ENCODE assay signal across 9 cellular contexts in genomic region chr9:74499111-74499601, GRCh38. TPM values are rescaled to one million over a fixed set of nuclear protein-coding genes. Genes with fewer than 3 reads are reported as not detected.
A peak's percentile ranks its signal among the peaks of the same experiment; 100 is the strongest.
DNase-seq lines count a peak whose midpoint lies in the region; ATAC-seq and TF ChIP-seq lines count a peak whose summit lies in the region.
"Had no signal": no experiment of that assay in that cellular context is flagged by ENCODE, and none has a peak within 500 bp of the region (broad histone marks: within the 10 kb centered on the region; RNA-seq: fewer than 3 reads in every experiment).

No MANE protein-coding gene starts in this region.

- H3K4me3 ChIP-seq in iPS DF 6.9 (ENCODE audit: low read length) (peak overlapping the region; percentile 50; the same call in 1 of the 2 replicates), skin epidermis (peak overlapping the region in 4 of 7 experiments; percentile 9 to 49 (median 35))

- no peaks in the 10 kb centered on the region for H3K4me1 ChIP-seq in iPS DF 6.9 (ENCODE audit: control insufficient read depth, insufficient read depth, low read length)

- no peak for ATAC-seq in HG02852 (IDR thresholded peaks at IDR 0.05; ENCODE audit: unreplicated experiment)

- no peaks in the 10 kb centered on the region for H3K9me3 ChIP-seq in iPS DF 6.9 (ENCODE audit: control insufficient read depth, insufficient read depth, low read length)

- WGBS in iPS DF 6.9 (ENCODE audit: insufficient coverage, insufficient read length): no CpG with 5 or more reads among the region's 19 CpGs

- H3K27ac ChIP-seq in iPS DF 6.9 (ENCODE audit: low read length) (no peak overlapping the region), skin epidermis (no peak overlapping the region)

- H3K27me3 Mint-ChIP-seq in HFFc6 (ENCODE audit: insufficient read depth): peaks cover 31% of the 10 kb centered on the region
- H3K27me3 Mint-ChIP-seq in activated T-helper 2 cell treated with anti-CD3 and anti-CD28 coated beads, Interferon-gamma antibody, Interleukin-2, Interleukin-4, amounts not matched to agents 10 μg/mL and 5 μg/mL and 100 μg/mL, durations not matched to agents 14 hours and 24 hours and 36 hours (ENCODE audit: low read depth): peaks cover 70% of the 10 kb centered on the region

- peak overlapping the region; percentile 46 for H3K4me3 Mint-ChIP-seq in HFFc6
- peak overlapping the region; percentile 50 for H3K4me3 Mint-ChIP-seq in activated T-helper 2 cell treated with anti-CD3 and anti-CD28 coated beads, Interferon-gamma antibody, Interleukin-2, Interleukin-4, amounts not matched to agents 10 μg/mL and 5 μg/mL and 100 μg/mL, durations not matched to agents 14 hours and 24 hours and 36 hours (ENCODE audit: low read depth)

- H3K4me1 Mint-ChIP-seq in HFFc6 (ENCODE audit: low read depth): peaks cover 24% of the 10 kb centered on the region
- peaks cover 34% of the 10 kb centered on the region for H3K4me1 Mint-ChIP-seq in activated T-helper 2 cell treated with anti-CD3 and anti-CD28 coated beads, Interferon-gamma antibody, Interleukin-2, Interleukin-4, amounts not matched to agents 10 μg/mL and 5 μg/mL and 100 μg/mL, durations not matched to agents 14 hours and 24 hours and 36 hours (ENCODE audit: low read depth)

- H3K9me3 Mint-ChIP-seq in HFFc6: no peaks in the 10 kb centered on the region
- H3K9me3 Mint-ChIP-seq in activated T-helper 2 cell treated with anti-CD3 and anti-CD28 coated beads, Interferon-gamma antibody, Interleukin-2, Interleukin-4, amounts not matched to agents 10 μg/mL and 5 μg/mL and 100 μg/mL, durations not matched to agents 14 hours and 24 hours and 36 hours: no peaks in the 10 kb centered on the region

- no peak overlapping the region for H3K27ac Mint-ChIP-seq in HFFc6
- no peak overlapping the region for H3K27ac Mint-ChIP-seq in activated T-helper 2 cell treated with anti-CD3 and anti-CD28 coated beads, Interferon-gamma antibody, Interleukin-2, Interleukin-4, amounts not matched to agents 10 μg/mL and 5 μg/mL and 100 μg/mL, durations not matched to agents 14 hours and 24 hours and 36 hours

- intact Hi-C loops in activated T-helper 2 cell treated with anti-CD3 and anti-CD28 coated beads, Interferon-gamma antibody, Interleukin-2, Interleukin-4, amounts not matched to agents 10 μg/mL and 5 μg/mL and 100 μg/mL, durations not matched to agents 14 hours and 24 hours and 36 hours (cut with micrococcal nuclease): loop anchor here (5.0 kb wide), 1 partner anchor 528 kb away; the partner anchor contains the start of gene CARNMT1

- H3K36me3 ChIP-seq in iPS DF 6.9 (ENCODE audit: control insufficient read depth, insufficient read depth, low read length): no peaks in the 10 kb centered on the region

- DNase-seq in HFFc6 (no peak), iPS DF 6.9 (ENCODE audit: low read depth, low spot score) (no peak), iPS-NIHi11 (ENCODE audit: low spot score) (no peak), foreskin melanocyte (no peak)
- no peak for DNase-seq in activated T-helper 2 cell treated with anti-CD3 and anti-CD28 coated beads, Interferon-gamma antibody, Interleukin-2, Interleukin-4, amounts not matched to agents 10 μg/mL and 5 μg/mL and 100 μg/mL, durations not matched to agents 14 hours and 24 hours and 36 hours (ENCODE audit: low spot score)

- no peaks in the 10 kb centered on the region for H3K36me3 Mint-ChIP-seq in HFFc6 (ENCODE audit: low read depth)
- no peaks in the 10 kb centered on the region for H3K36me3 Mint-ChIP-seq in activated T-helper 2 cell treated with anti-CD3 and anti-CD28 coated beads, Interferon-gamma antibody, Interleukin-2, Interleukin-4, amounts not matched to agents 10 μg/mL and 5 μg/mL and 100 μg/mL, durations not matched to agents 14 hours and 24 hours and 36 hours (ENCODE audit: low read depth)

- H3K27me3 ChIP-seq in iPS DF 6.9 (ENCODE audit: control insufficient read depth, insufficient read depth, low read length): peaks cover 24% of the 10 kb centered on the region; the same call in 1 of the 2 replicates

- no peak for TF ChIP-seq CTCF in HFFc6 (IDR thresholded peaks at IDR 0.05)

RNA-seq across cellular contexts. Expression of gene RORB, which starts 2.0 kb away (rescaled TPM):
- total RNA-seq in HFFc6 (2021; fragmentation: NEBNext Ultra II Directional; extraction: Animal tissue kit (Norgen Biotek cat#: 25700)): not detected
- total RNA-seq in activated T-helper 2 cell treated with anti-CD3 and anti-CD28 coated beads, Interferon-gamma antibody, Interleukin-2, Interleukin-4, amounts not matched to agents 10 μg/mL and 5 μg/mL and 100 μg/mL, durations not matched to agents 14 hours and 24 hours and 36 hours: 0.02 and 0.11 TPM in 2 replicates
- total RNA-seq: dermis microvascular lymphatic vessel endothelial cell, SK-MEL-5 had no signal
